ENCODE assay signal across 12 cellular contexts in genomic region chr13:77310579-77311279, GRCh38. TPM values are rescaled to one million over a fixed set of nuclear protein-coding genes. Genes with fewer than 3 reads are reported as not detected.
DNase-seq lines count a peak whose midpoint lies in the region; ATAC-seq, FAIRE-seq and TF ChIP-seq lines count a peak whose summit lies in the region.
"Had no signal": no experiment of that assay in that cellular context is flagged by ENCODE, and none has a peak within 500 bp of the region (broad histone marks: within the 10 kb centered on the region; RNA-seq: fewer than 3 reads in every experiment).

No MANE protein-coding gene starts in this region.

- no peak for TF ChIP-seq POLR2A in right lobe of liver (IDR thresholded peaks at IDR 0.05)
- TF ChIP-seq POLR2A in HepG2 (IDR thresholded peaks at IDR 0.05; ENCODE audit: insufficient read depth in 1 of 2, low read depth in 2 of 2, low read length in 2 of 2), result no peak

- H3K79me1 ChIP-seq in mesenchymal stem cell (replicated peaks; ENCODE audit: low read length, poor library complexity, severe bottlenecking), result peaks cover 9% of the 10 kb centered on the region

- DNase-seq in right lobe of liver, result peak in 1 of 3 donors; percentile 33
- no peak for DNase-seq in HepG2 (ENCODE audit: low spot score)
- peak; percentile 31 for DNase-seq in adipocyte (ENCODE audit: low read depth)
- no peak for DNase-seq in mesenchymal stem cell
- DNase-seq in HTR-8/SVneo (ENCODE audit: insufficient read length, low spot score), result no peak
- no peak for DNase-seq in foreskin keratinocyte
- DNase-seq in NK-92 (lab: John Stamatoyannopoulos, UW; ENCODE audit: unreplicated experiment), result no peak
- DNase-seq: BE2C, EL, NCI-H1105, NCI-H510A treated with DMSO at 0.1 percent for 48 hours had no signal

- BruUV-seq in HepG2 (replicated peaks; lab: Mats Ljungman, UMichigan), result no TSS peak

- H3K36me3 ChIP-seq in right lobe of liver (no peaks in the 10 kb centered on the region), HepG2 (replicated peaks in 1 of 2; ENCODE audit: control insufficient read depth in 1 of 2, insufficient read depth in 2 of 2, low read length in 2 of 2) (no peaks in the 10 kb centered on the region), adipocyte (ENCODE audit: control insufficient read depth, insufficient read depth, low read length, severe bottlenecking) (no peaks in the 10 kb centered on the region), mesenchymal stem cell (ENCODE audit: control insufficient read depth in 1 of 2, insufficient read depth in 2 of 2, low read depth in 1 of 2, low read length in 2 of 2) (no peaks in the 10 kb centered on the region)
- H3K36me3 ChIP-seq: BE2C had no signal

- H2AFZ ChIP-seq in HepG2 (ENCODE audit: low read length), result no peak overlapping the region
- no peak overlapping the region for H2AFZ ChIP-seq in mesenchymal stem cell (ENCODE audit: low read depth, low read length)

- H2AK5ac ChIP-seq in mesenchymal stem cell (ENCODE audit: low read length, severe bottlenecking), result no peak overlapping the region

- H3K27me3 ChIP-seq in right lobe of liver (no peaks in the 10 kb centered on the region), HepG2 (ENCODE audit: control insufficient read depth in 1 of 2, insufficient read depth in 2 of 2, low read length in 2 of 2) (no peaks in the 10 kb centered on the region), adipocyte (replicated peaks; ENCODE audit: control insufficient read depth, insufficient read depth, low read length) (no peaks in the 10 kb centered on the region), mesenchymal stem cell (ENCODE audit: control insufficient read depth in 1 of 2, insufficient read depth in 1 of 2, low read length in 2 of 2) (no peaks in the 10 kb centered on the region), foreskin keratinocyte (no peaks in the 10 kb centered on the region)
- H3K27me3 ChIP-seq: BE2C had no signal

- no peak for TF ChIP-seq RAD21 in HepG2 (CRISPR knock-in tag; IDR thresholded peaks at IDR 0.05)

- WGBS in right lobe of liver (ENCODE audit: insufficient coverage, low coverage, low lambda C conversion rate, missing lambda C conversion rate), result 27% methylated on average over 3 of the region's 3 CpGs
- 93% methylated on average over 3 of the region's 3 CpGs for WGBS in HepG2 (ENCODE audit: low lambda C conversion rate)
- WGBS in mesenchymal stem cell, result 100% methylated on average over 3 of the region's 3 CpGs

- in situ Hi-C loops in HepG2 (cut with HindIII; ENCODE audit: extremely low pct_ligation_motif_present, low pct_unique_long_range_greater_than_20kb), result no loop called here

- H3K9ac ChIP-seq in HepG2 (ENCODE audit: insufficient read depth, low read depth, low read length) (no peak overlapping the region), adipocyte (ENCODE audit: low read length) (peak overlapping the region; percentile 43), mesenchymal stem cell (ENCODE audit: low read length) (peak overlapping the region; percentile 61)

- FAIRE-seq in HepG2 (lab: Jason Lieb, UNC), result no peak
- FAIRE-seq in HTR-8/SVneo (lab: Jason Lieb, UNC), result no peak

- H3K4ac ChIP-seq in mesenchymal stem cell (ENCODE audit: low read depth in 1 of 2, low read length in 2 of 2), result no peak overlapping the region

- no peak overlapping the region for H3K23ac ChIP-seq in mesenchymal stem cell (ENCODE audit: low read length in 2 of 2)

- TF ChIP-seq EP300 in HepG2 (IDR thresholded peaks at IDR 0.05; ENCODE audit: low read depth in 2 of 2, low read length in 2 of 2) (no peak), HepG2 (CRISPR knock-in tag; IDR thresholded peaks at IDR 0.05; ENCODE audit: borderline replicate concordance) (no peak)

- H3K14ac ChIP-seq in mesenchymal stem cell (ENCODE audit: low read length in 2 of 2), result no peak overlapping the region

- H2BK12ac ChIP-seq in mesenchymal stem cell (ENCODE audit: low read length in 2 of 2), result no peak overlapping the region

- H3K4me2 ChIP-seq in HepG2 (ENCODE audit: low read depth, low read length), result no peak overlapping the region
- H3K4me2 ChIP-seq in mesenchymal stem cell (ENCODE audit: low read length, poor library complexity, severe bottlenecking), result no peak overlapping the region

- no peak for TF ChIP-seq CTCF in right lobe of liver (IDR thresholded peaks at IDR 0.05)
- TF ChIP-seq CTCF in HepG2 (CRISPR knock-in tag; IDR thresholded peaks at IDR 0.05), result no peak
- TF ChIP-seq CTCF in foreskin keratinocyte (conservative IDR thresholded peaks at IDR 0.05), result no peak

- H3K9me3 ChIP-seq in right lobe of liver (no peaks in the 10 kb centered on the region), HepG2 (ENCODE audit: low read length) (no peaks in the 10 kb centered on the region), adipocyte (ENCODE audit: control insufficient read depth, low read length) (no peaks in the 10 kb centered on the region), mesenchymal stem cell (ENCODE audit: control insufficient read depth, low read length) (no peaks in the 10 kb centered on the region)
- H3K9me3 ChIP-seq: BE2C had no signal

- H4K20me1 ChIP-seq in HepG2 (ENCODE audit: insufficient read depth, low read length), result 0 out of 2 replicates have a peak, but pooled peaks cover 4% of the 10 kb centered on the region

- no peak overlapping the region for H2BK15ac ChIP-seq in mesenchymal stem cell (ENCODE audit: low read depth, poor library complexity, severe bottlenecking)

- H4K8ac ChIP-seq in mesenchymal stem cell (ENCODE audit: low read length), result no peak overlapping the region

- intact Hi-C loops in right lobe of liver (cut with DNase I), result no loop called here
- intact Hi-C loops in HepG2 (cut with micrococcal nuclease; ENCODE audit: unreplicated experiment), result no loop called here

- H3K4me1 ChIP-seq in right lobe of liver (peaks cover 0 to 34% (median 11%) of the 10 kb centered on the region in 4 donors), HepG2 (ENCODE audit: insufficient read depth, low read length) (peaks cover 19% of the 10 kb centered on the region), adipocyte (ENCODE audit: control insufficient read depth, insufficient read depth, low read length) (peaks cover 59% of the 10 kb centered on the region), mesenchymal stem cell (ENCODE audit: control insufficient read depth, insufficient read depth, low read depth, low read length) (no peaks in the 10 kb centered on the region), foreskin keratinocyte (peaks cover 15% of the 10 kb centered on the region)
- H3K4me1 ChIP-seq: BE2C had no signal

- CTCF ChIA-PET in HepG2 (lab: Yijun Ruan, JAX; ENCODE audit: low intra/inter-chr PET ratio, low total read pairs), result no interaction called here

- POLR2A ChIA-PET in HepG2 (lab: Yijun Ruan, JAX), result no interaction called here

- H3K27ac ChIP-seq in right lobe of liver, result peak overlapping the region in 2 of 3 donors; percentile 23 to 29
- no peak overlapping the region for H3K27ac ChIP-seq in HepG2 (ENCODE audit: extremely low read length, insufficient read depth, low read length)
- H3K27ac ChIP-seq in mesenchymal stem cell (ENCODE audit: low read length, poor library complexity, severe bottlenecking), result no peak overlapping the region
- no peak overlapping the region for H3K27ac ChIP-seq in foreskin keratinocyte

- H3K18ac ChIP-seq in mesenchymal stem cell (ENCODE audit: low read depth in 1 of 2, low read length in 2 of 2), result no peak overlapping the region

- H2BK5ac ChIP-seq in mesenchymal stem cell (ENCODE audit: low read depth, low read length, poor library complexity, severe bottlenecking), result no peak overlapping the region

- ATAC-seq in right lobe of liver (peak; percentile 46 to 91 (median 64)), HepG2 (no peak), foreskin keratinocyte (no peak), GM19467 (IDR thresholded peaks at IDR 0.05; ENCODE audit: unreplicated experiment) (no peak)

- no peak overlapping the region for H3K4me3 ChIP-seq in right lobe of liver
- no peak overlapping the region for H3K4me3 ChIP-seq in HepG2 (replicated peaks in 1 of 3; ENCODE audit: insufficient read depth in 1 of 3, low read depth in 2 of 3, low read length in 3 of 3)
- H3K4me3 ChIP-seq in adipocyte (ENCODE audit: low read length), result peak overlapping the region; percentile 43
- no peak overlapping the region for H3K4me3 ChIP-seq in mesenchymal stem cell (ENCODE audit: insufficient read depth in 1 of 2, low read depth in 1 of 2, low read length in 2 of 2)

- no peak overlapping the region for H4K91ac ChIP-seq in mesenchymal stem cell (ENCODE audit: low read length)

- no peak overlapping the region for H2BK120ac ChIP-seq in mesenchymal stem cell (ENCODE audit: low read depth, low read length)

- peaks cover 69% of the 10 kb centered on the region for H3K79me2 ChIP-seq in HepG2 (ENCODE audit: insufficient read depth, low read length)

TF ChIP-seq in HepG2, 621 proteins besides CTCF, POLR2A, EP300 and RAD21 (continues in another document):
- TF ChIP-seq ZNF598 (CRISPR knock-in tag; IDR thresholded peaks at IDR 0.05; ENCODE audit: borderline replicate concordance) (no peak), ARHGAP35 (CRISPR knock-in tag; IDR thresholded peaks at IDR 0.05; ENCODE audit: borderline replicate concordance) (no peak)

RNA-seq across cellular contexts. Expression of gene MYCBP2, which starts 16.2 kb away (rescaled TPM):
- total RNA-seq in right lobe of liver, result 10 to 100 TPM; 27.8 to 50.1 (median 43.2) TPM
- 35.3 and 62.5 TPM in 2 replicates for total RNA-seq in HepG2 (2016; rRNA removed; fragmentation: Illumina TruSeq; extraction: Trizol)
- total RNA-seq in HepG2 (2016; cell fraction: cytosol; rRNA removed; fragmentation: Illumina TruSeq; extraction: Trizol; ENCODE audit: low read depth), result 7.1 and 7.5 TPM in 2 replicates
- 37.1 and 59.7 TPM in 2 replicates for total RNA-seq in HepG2 (2016; cell fraction: insoluble cytoplasmic fraction; rRNA removed; fragmentation: Illumina TruSeq; extraction: Trizol)
- 13.7 TPM in 2 replicates for total RNA-seq in HepG2 (2016; cell fraction: membrane; rRNA removed; fragmentation: Illumina TruSeq; extraction: Trizol)
- total RNA-seq in HepG2 (2016; cell fraction: nucleus; rRNA removed; fragmentation: Illumina TruSeq; extraction: Trizol), result 62.5 and 65.0 TPM in 2 replicates
- polyA plus RNA-seq in HepG2 (2011; rRNA removed), result 14.4 and 16.3 TPM in 2 replicates
- polyA plus RNA-seq in HepG2 (2011; cell fraction: cytosol; rRNA removed), result 11.8 and 16.0 TPM in 2 replicates
- 15.9 and 17.8 TPM in 2 replicates for polyA plus RNA-seq in HepG2 (2011; cell fraction: nucleus; rRNA removed)
- 20.3 and 20.9 TPM in 2 replicates for polyA plus RNA-seq in HepG2 (2012)
- 1.5 and 1.7 TPM in 2 replicates for polyA plus RNA-seq in HepG2 (2016; cell fraction: cytosol; fragmentation: Illumina TruSeq; extraction: Trizol; ENCODE audit: low read depth)
- 37.4 and 41.6 TPM in 2 replicates for polyA plus RNA-seq in HepG2 (2016; cell fraction: insoluble cytoplasmic fraction; fragmentation: Illumina TruSeq; extraction: Trizol; ENCODE audit: low read depth)
- 4.3 and 5.2 TPM in 2 replicates for polyA plus RNA-seq in HepG2 (2016; cell fraction: membrane; fragmentation: Illumina TruSeq; extraction: Trizol; ENCODE audit: low read depth)
- 37.1 and 37.5 TPM in 2 replicates for polyA plus RNA-seq in HepG2 (2016; cell fraction: nucleus; fragmentation: Illumina TruSeq; extraction: Trizol; ENCODE audit: insufficient read depth, low read depth)
- polyA minus RNA-seq in HepG2 (2011; rRNA and poly(A)+ RNA removed; ENCODE audit: low replicate concordance), result 21.8 and 47.6 TPM in 2 replicates
- 32.1 and 37.1 TPM in 2 replicates for polyA minus RNA-seq in HepG2 (2011; cell fraction: cytosol; rRNA and poly(A)+ RNA removed)
- 99.5 and 105 TPM in 2 replicates for polyA minus RNA-seq in HepG2 (2011; cell fraction: nucleus; rRNA and poly(A)+ RNA removed)
- 26.9 TPM for polyA plus RNA-seq in mesenchymal stem cell (2013, experiment 1 of 2)
- 25.1 TPM for polyA plus RNA-seq in mesenchymal stem cell (2013, experiment 2 of 2)
- total RNA-seq in foreskin keratinocyte, result 65.2 and 65.7 TPM in 2 replicates
- 15.5 and 16.3 TPM in 2 replicates for polyA plus RNA-seq in foreskin keratinocyte

Comparison
In these comparisons a context has a peak if more than half of its experiments do, and no peak if none do; other contexts are left out.
1. ATAC-seq: peak in right lobe of liver (4 of 4); none in HepG2 (single experiment), foreskin keratinocyte (single experiment) and GM19467 (single experiment).
2. H3K27ac ChIP-seq: peak in right lobe of liver (2 of 3); none in HepG2 (single experiment), mesenchymal stem cell (single experiment) and foreskin keratinocyte (single experiment).